Comparison of ENCODE assay signal across 17 cellular contexts in genomic region chr1:35001743-35002142, GRCh38.
"Had no signal": no experiment of that assay in that cellular context is flagged by ENCODE, and none has a peak within 500 bp of the region (broad histone marks: within the 10 kb centered on the region; RNA-seq: fewer than 3 reads in every experiment).

No MANE protein-coding gene starts in this region.

- DNase-seq: activated CD4-positive, alpha-beta T cell treated with anti-CD3 and anti-CD28 coated beads, Interleukin-2, amount 50 U/mL, for 48 hours; activated CD4-positive, CD25-positive, alpha-beta regulatory T cell treated with anti-CD3 and anti-CD28 coated beads, Interleukin-2, amount 50 U/mL, for 72 hours; activated naive CD4-positive, alpha-beta T cell treated with anti-CD3 and anti-CD28 coated beads for 36 hours; dermis blood vessel endothelial cell; effector memory CD8-positive, alpha-beta T cell; heart right ventricle; left colon; lower lobe of right lung; midbrain; naive B cell; pancreas; stimulated activated CD4-positive, alpha-beta T cell treated with anti-CD3 and anti-CD28 coated beads, Interleukin-2, amount 100 ng/mL, for 24 hours; T-cell; T-helper 9 cell had no signal

- ATAC-seq: effector memory CD8-positive, alpha-beta T cell; gastroesophageal sphincter; heart right ventricle; left colon; lower lobe of right lung; pancreas; sciatic nerve; stimulated activated effector memory CD8-positive, alpha-beta T cell treated with anti-CD3 and anti-CD28 coated beads, Interleukin-12 subunit alpha, Interleukin-12 subunit beta, amount 100 ng/mL, for 72 hours; T-cell had no signal

- H3K4me3 ChIP-seq: gastroesophageal sphincter, heart right ventricle, lower lobe of right lung, pancreas had no signal
